Comparison of ENCODE assay signal across 8 cellular contexts in the genomic region with DNA sequence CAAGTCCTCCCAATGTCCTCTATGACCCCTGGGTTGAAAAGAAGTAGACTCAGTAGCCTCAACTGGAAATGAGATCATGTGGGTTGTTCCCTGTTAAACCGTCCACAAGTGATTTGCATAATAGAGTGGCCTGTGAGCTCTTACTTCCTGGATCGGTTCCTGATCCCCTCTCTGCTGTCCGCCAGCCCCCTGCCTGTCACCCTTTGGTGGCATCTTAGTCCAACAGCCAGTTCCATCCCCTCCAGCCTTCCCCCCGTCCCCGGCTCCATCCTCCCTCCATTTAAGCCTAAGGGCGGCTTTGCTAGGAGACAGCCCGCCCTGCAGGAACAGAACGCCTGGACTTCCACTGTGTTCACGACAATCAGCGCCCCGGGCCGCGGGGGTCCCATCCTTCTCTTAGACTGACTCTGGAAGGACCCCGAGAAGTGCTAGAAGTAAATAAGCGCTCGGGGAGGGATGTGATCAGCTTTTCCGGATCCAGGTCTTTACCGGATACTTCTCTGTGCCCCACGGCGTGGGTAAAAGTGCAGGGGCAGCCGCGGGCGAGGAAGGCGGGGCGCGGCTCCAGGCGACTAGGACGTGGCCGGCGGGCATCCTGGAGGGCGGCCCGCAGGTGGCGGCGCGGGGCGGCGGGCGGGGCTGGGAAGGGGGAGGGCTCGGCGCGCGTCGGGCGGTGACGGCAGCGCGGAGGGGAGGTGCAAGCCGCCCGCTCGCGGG. TPM values are rescaled to one million over a fixed set of nuclear protein-coding genes. Genes with fewer than 3 reads are reported as not detected.
DNase-seq lines count a peak whose midpoint lies in the region; ATAC-seq and TF ChIP-seq lines count a peak whose summit lies in the region.

No MANE protein-coding gene starts in this region.

- H3K9me3 ChIP-seq in SJCRH30 (replicated peaks) (no peaks in the 10 kb centered on the region), osteoblast (ENCODE audit: low read depth, low read length) (no peaks in the 10 kb centered on the region), thoracic aorta (no peaks in the 10 kb centered on the region)

- DNase-seq in Caki2 (ENCODE audit: low read depth) (peak; percentile 45), SJCRH30 (peak; percentile 31 to 54), glomerular visceral epithelial cell (ENCODE audit: extremely low spot score) (peak; percentile 70), osteoblast (ENCODE audit: insufficient read length, low spot score, missing footprints) (peak; percentile 98), thoracic aorta (ENCODE audit: low spot score) (no peak)
- DNase-seq in activated naive CD4-positive, alpha-beta T cell treated with anti-CD3 and anti-CD28 coated beads, Interleukin-2, amount 10 ng/mL, durations not matched to agents 7 days and 5 days = peak; percentile 80

- H3K36me3 Mint-ChIP-seq in activated naive CD4-positive, alpha-beta T cell treated with anti-CD3 and anti-CD28 coated beads, Interleukin-2, amount 10 ng/mL, durations not matched to agents 7 days and 5 days = peaks cover 6% of the 10 kb centered on the region

- H3K4me2 ChIP-seq in osteoblast (ENCODE audit: insufficient read depth, low read length) = peak overlapping the region; percentile 86

- H4K20me1 ChIP-seq in osteoblast (ENCODE audit: insufficient read depth, low read length) = peaks cover 15% of the 10 kb centered on the region

- CTCF ChIA-PET in activated naive CD4-positive, alpha-beta T cell treated with anti-CD3 and anti-CD28 coated beads, Interleukin-2, amount 10 ng/mL, durations not matched to agents 7 days and 5 days (lab: Charles Lee) = interaction anchor here (1.0 kb wide), 1 partner anchor 91 kb away, joined by 3 read pairs; no protein-coding TSS in a partner anchor

- no peak overlapping the region for H3K27ac ChIP-seq in SJCRH30
- H3K27ac ChIP-seq in osteoblast (ENCODE audit: low read depth, low read length) = peak overlapping the region; percentile 46
- H3K27ac ChIP-seq in thoracic aorta = peak overlapping the region; percentile 85 to 87

- ATAC-seq in GM19397 (IDR thresholded peaks at IDR 0.05; ENCODE audit: unreplicated experiment) (peak; percentile 68), HG03520 (IDR thresholded peaks at IDR 0.05; ENCODE audit: unreplicated experiment) (peak; percentile 74), thoracic aorta (ENCODE audit: insufficient number of reproducible peaks, low FRiP score, low read depth) (peak; percentile 30)

- H3K4me1 Mint-ChIP-seq in activated naive CD4-positive, alpha-beta T cell treated with anti-CD3 and anti-CD28 coated beads, Interleukin-2, amount 10 ng/mL, durations not matched to agents 7 days and 5 days = peaks cover 33% of the 10 kb centered on the region

- peaks cover 6% of the 10 kb centered on the region for H3K27me3 Mint-ChIP-seq in activated naive CD4-positive, alpha-beta T cell treated with anti-CD3 and anti-CD28 coated beads, Interleukin-2, amount 10 ng/mL, durations not matched to agents 7 days and 5 days

- H3K4me1 ChIP-seq in SJCRH30 = no peaks in the 10 kb centered on the region; the same call in 1 of the 2 replicates
- H3K4me1 ChIP-seq in osteoblast (ENCODE audit: insufficient read depth, low read length) = peaks cover 17% of the 10 kb centered on the region
- peaks cover 9 to 36% of the 10 kb centered on the region in 2 donors for H3K4me1 ChIP-seq in thoracic aorta (ENCODE audit: control insufficient read depth in 1 of 2, low read depth in 2 of 2)

- H3K4me3 ChIP-seq in SJCRH30 (peak overlapping the region; percentile 78), osteoblast (ENCODE audit: insufficient read depth, low read length) (peak overlapping the region; percentile 95), thoracic aorta (peak overlapping the region; percentile 94)

- peak overlapping the region; percentile 88 for H3K27ac Mint-ChIP-seq in activated naive CD4-positive, alpha-beta T cell treated with anti-CD3 and anti-CD28 coated beads, Interleukin-2, amount 10 ng/mL, durations not matched to agents 7 days and 5 days

- H3K27me3 ChIP-seq in SJCRH30 (no peaks in the 10 kb centered on the region), osteoblast (ENCODE audit: insufficient read depth, low read length) (no peaks in the 10 kb centered on the region), thoracic aorta (replicated peaks; ENCODE audit: insufficient read depth) (no peaks in the 10 kb centered on the region)

- H2AFZ ChIP-seq in osteoblast (ENCODE audit: low read length) = peak overlapping the region; percentile 78

- H3K79me2 ChIP-seq in osteoblast (ENCODE audit: insufficient read depth, low read length) = peaks cover 41% of the 10 kb centered on the region

- H3K9me3 Mint-ChIP-seq in activated naive CD4-positive, alpha-beta T cell treated with anti-CD3 and anti-CD28 coated beads, Interleukin-2, amount 10 ng/mL, durations not matched to agents 7 days and 5 days = no peaks in the 10 kb centered on the region

- in situ Hi-C loops in Caki2 (cut with HindIII; ENCODE audit: low pct_unique_long_range_greater_than_20kb, low sequenced_read_pairs) = loop anchor here (5.0 kb wide), 1 partner anchor 69 kb away; no protein-coding TSS in a partner anchor

- peak overlapping the region; percentile 86 for H3K4me3 Mint-ChIP-seq in activated naive CD4-positive, alpha-beta T cell treated with anti-CD3 and anti-CD28 coated beads, Interleukin-2, amount 10 ng/mL, durations not matched to agents 7 days and 5 days

- TF ChIP-seq CTCF in osteoblast (IDR thresholded peaks at IDR 0.05; ENCODE audit: extremely low read depth, low read depth, low read length) = no peak
- TF ChIP-seq CTCF in thoracic aorta (IDR thresholded peaks at IDR 0.05) = no peak

- no peaks in the 10 kb centered on the region for H3K36me3 ChIP-seq in SJCRH30
- H3K36me3 ChIP-seq in osteoblast (ENCODE audit: insufficient read depth, low read length) = no peaks in the 10 kb centered on the region
- no peaks in the 10 kb centered on the region for H3K36me3 ChIP-seq in thoracic aorta

RNA-seq across cellular contexts. Expression of a gene that starts 51.2 kb away (rescaled TPM):
- 7.3 and 15.1 TPM in 2 replicates for total RNA-seq in Caki2 (2014; rRNA removed; shearing (Covaris generic); ENCODE audit: low replicate concordance)
- total RNA-seq in SJCRH30 (2014; rRNA removed; shearing (Covaris generic)) = 6.3 and 6.4 TPM in 2 replicates
- total RNA-seq in osteoblast (20.6 and 23.9 TPM in 2 replicates), thoracic aorta (10 to 100 TPM; 28.7 to 38.4 TPM)
